In genomic region chr7:86600506-86601290, GRCh38 we compare ENCODE assay signal across 1 cellular context.
TF ChIP-seq lines count a peak whose summit lies in the region.

No MANE protein-coding gene starts in this region.

TF ChIP-seq in GM23338, 12 proteins besides CTCF, POLR2A, EP300 and RAD21 (continued from another document):
- TF ChIP-seq ETS1 (IDR thresholded peaks at IDR 0.05) (no peak), STAT1 (IDR thresholded peaks at IDR 0.05; ENCODE audit: unreplicated experiment) (no peak), NANOG (IDR thresholded peaks at IDR 0.05; ENCODE audit: borderline replicate concordance) (no peak)
